In the genomic region with DNA sequence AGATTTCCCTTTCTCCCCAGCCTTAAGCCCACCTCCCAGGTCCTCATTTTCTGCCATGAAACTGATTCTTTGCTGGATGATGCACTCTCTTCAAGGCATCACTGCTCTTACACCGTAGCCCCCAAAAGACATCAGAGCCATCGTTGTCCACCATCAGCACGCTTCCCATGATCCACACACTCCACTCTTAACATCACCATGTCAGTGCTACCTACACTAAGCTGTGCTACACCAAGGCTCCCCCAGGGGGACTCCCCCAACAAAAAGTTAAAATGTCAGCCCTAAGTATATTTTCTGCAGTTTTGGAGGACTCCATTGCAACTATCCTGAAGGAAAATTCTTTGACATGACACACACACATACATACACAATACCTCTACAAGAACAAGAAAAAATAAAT, we compare ENCODE assay signal across 2 cellular contexts.
TF ChIP-seq lines count a peak whose summit lies in the region.

No MANE protein-coding gene starts in this region.

TF ChIP-seq in HCT116, 20 proteins besides CTCF, POLR2A, EP300 and RAD21:
- TF ChIP-seq, protein P1, sequence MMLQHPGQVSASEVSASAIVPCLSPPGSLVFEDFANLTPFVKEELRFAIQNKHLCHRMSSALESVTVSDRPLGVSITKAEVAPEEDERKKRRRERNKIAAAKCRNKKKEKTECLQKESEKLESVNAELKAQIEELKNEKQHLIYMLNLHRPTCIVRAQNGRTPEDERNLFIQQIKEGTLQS (IDR thresholded peaks at IDR 0.05), result no peak
- TF ChIP-seq SP1 (IDR thresholded peaks at IDR 0.05; ENCODE audit: low read depth), result no peak
- TF ChIP-seq CEBPB (IDR thresholded peaks at IDR 0.05; ENCODE audit: low read depth), result no peak
- no peak for TF ChIP-seq TCF7L2 (IDR thresholded peaks at IDR 0.05; ENCODE audit: borderline replicate concordance, extremely low read depth, insufficient read depth, insufficient read length)
- no peak for TF ChIP-seq SIN3A (IDR thresholded peaks at IDR 0.05; ENCODE audit: low read depth)
- TF ChIP-seq, protein P2, sequence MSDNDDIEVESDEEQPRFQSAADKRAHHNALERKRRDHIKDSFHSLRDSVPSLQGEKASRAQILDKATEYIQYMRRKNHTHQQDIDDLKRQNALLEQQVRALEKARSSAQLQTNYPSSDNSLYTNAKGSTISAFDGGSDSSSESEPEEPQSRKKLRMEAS (IDR thresholded peaks at IDR 0.05), result no peak
- no peak for TF ChIP-seq ZBTB33 (IDR thresholded peaks at IDR 0.05; ENCODE audit: extremely low read depth, insufficient replicate concordance, low read length)
- TF ChIP-seq ZNF274 (IDR thresholded peaks at IDR 0.05; ENCODE audit: low read depth, low read length), result no peak
- no peak for TF ChIP-seq EZH2 (IDR thresholded peaks at IDR 0.05)
- TF ChIP-seq EGR1 (IDR thresholded peaks at IDR 0.05; ENCODE audit: low read depth), result no peak

TF ChIP-seq in GM12878, 131 proteins besides CTCF, POLR2A, EP300 and RAD21:
- TF ChIP-seq USF2 (IDR thresholded peaks at IDR 0.05; ENCODE audit: borderline replicate concordance, low read depth, low read length), result no peak
- no peak for TF ChIP-seq RCOR1 (conservative IDR thresholded peaks at IDR 0.05; ENCODE audit: low read depth, low read length)
- TF ChIP-seq POLR2AphosphoS2 (IDR thresholded peaks at IDR 0.05; ENCODE audit: low read depth, low read length), result no peak
- TF ChIP-seq NRF1 (conservative IDR thresholded peaks at IDR 0.05; ENCODE audit: low read depth, low read length), result no peak
- TF ChIP-seq, protein P2 (IDR thresholded peaks at IDR 0.05; ENCODE audit: low read depth, low read length), result no peak
- no peak for TF ChIP-seq IKZF2 (IDR thresholded peaks at IDR 0.05)
- no peak for TF ChIP-seq KLF5 (IDR thresholded peaks at IDR 0.05; ENCODE audit: partially characterized antibody)
- TF ChIP-seq CHD4 (IDR thresholded peaks at IDR 0.05), result no peak
- no peak for TF ChIP-seq WRNIP1 (IDR thresholded peaks at IDR 0.05; ENCODE audit: borderline replicate concordance, low read depth, low read length)
- TF ChIP-seq ESRRA (IDR thresholded peaks at IDR 0.05; ENCODE audit: low read length), result no peak
- no peak for TF ChIP-seq ETV6 (conservative IDR thresholded peaks at IDR 0.05 in 1 of 2, IDR thresholded peaks at IDR 0.05 in 1 of 2; ENCODE audit: borderline replicate concordance in 1 of 2, low read depth in 1 of 2)
- no peak for TF ChIP-seq KDM1A (IDR thresholded peaks at IDR 0.05; ENCODE audit: borderline replicate concordance)
- no peak for TF ChIP-seq YBX1 (IDR thresholded peaks at IDR 0.05)
- no peak for TF ChIP-seq ZBTB33 (IDR thresholded peaks at IDR 0.05)
- TF ChIP-seq TCF7 (IDR thresholded peaks at IDR 0.05; ENCODE audit: borderline replicate concordance), result no peak
- TF ChIP-seq, protein P3, sequence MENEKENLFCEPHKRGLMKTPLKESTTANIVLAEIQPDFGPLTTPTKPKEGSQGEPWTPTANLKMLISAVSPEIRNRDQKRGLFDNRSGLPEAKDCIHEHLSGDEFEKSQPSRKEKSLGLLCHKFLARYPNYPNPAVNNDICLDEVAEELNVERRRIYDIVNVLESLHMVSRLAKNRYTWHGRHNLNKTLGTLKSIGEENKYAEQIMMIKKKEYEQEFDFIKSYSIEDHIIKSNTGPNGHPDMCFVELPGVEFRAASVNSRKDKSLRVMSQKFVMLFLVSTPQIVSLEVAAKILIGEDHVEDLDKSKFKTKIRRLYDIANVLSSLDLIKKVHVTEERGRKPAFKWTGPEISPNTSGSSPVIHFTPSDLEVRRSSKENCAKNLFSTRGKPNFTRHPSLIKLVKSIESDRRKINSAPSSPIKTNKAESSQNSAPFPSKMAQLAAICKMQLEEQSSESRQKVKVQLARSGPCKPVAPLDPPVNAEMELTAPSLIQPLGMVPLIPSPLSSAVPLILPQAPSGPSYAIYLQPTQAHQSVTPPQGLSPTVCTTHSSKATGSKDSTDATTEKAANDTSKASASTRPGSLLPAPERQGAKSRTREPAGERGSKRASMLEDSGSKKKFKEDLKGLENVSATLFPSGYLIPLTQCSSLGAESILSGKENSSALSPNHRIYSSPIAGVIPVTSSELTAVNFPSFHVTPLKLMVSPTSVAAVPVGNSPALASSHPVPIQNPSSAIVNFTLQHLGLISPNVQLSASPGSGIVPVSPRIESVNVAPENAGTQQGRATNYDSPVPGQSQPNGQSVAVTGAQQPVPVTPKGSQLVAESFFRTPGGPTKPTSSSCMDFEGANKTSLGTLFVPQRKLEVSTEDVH (IDR thresholded peaks at IDR 0.05; ENCODE audit: low read depth, partially characterized antibody), result no peak
- no peak for TF ChIP-seq SMARCA5 (IDR thresholded peaks at IDR 0.05)
- TF ChIP-seq MYC (IDR thresholded peaks at IDR 0.05; ENCODE audit: insufficient read depth, insufficient read length, insufficient replicate concordance, low read length, severe bottlenecking), result no peak
